In genomic region chr2:42107249-42108042, GRCh38 we compare ENCODE assay signal across 1 cellular context.
TF ChIP-seq lines count a peak whose summit lies in the region.

No MANE protein-coding gene starts in this region.

TF ChIP-seq in HepG2, 621 proteins besides CTCF, POLR2A, EP300 and RAD21 (continued from another document and continues in another):
- TF ChIP-seq PHB2 (IDR thresholded peaks at IDR 0.05; ENCODE audit: partially characterized antibody) (no peak), ZBTB38 (CRISPR knock-in tag; IDR thresholded peaks at IDR 0.05) (0 out of 2 replicates have a peak, but pooled peaks have one; percentile 24), PAXIP1 (CRISPR knock-in tag; conservative IDR thresholded peaks at IDR 0.05) (peak; percentile 54; the same call in 1 of the 2 replicates), NONO (IDR thresholded peaks at IDR 0.05) (no peak), NONO (CRISPR knock-in tag; conservative IDR thresholded peaks at IDR 0.05) (peak; percentile 45; the same call in 1 of the 2 replicates), PHF8 (CRISPR knock-in tag; IDR thresholded peaks at IDR 0.05) (no peak), ZNF142 (CRISPR knock-in tag; IDR thresholded peaks at IDR 0.05) (no peak), ZMYM3 (CRISPR knock-in tag; IDR thresholded peaks at IDR 0.05) (0 out of 2 replicates have a peak, but pooled peaks have one; percentile 25), TEAD3 (CRISPR knock-in tag; optimal IDR thresholded peaks at IDR 0.05; ENCODE audit: borderline replicate concordance) (peak; percentile 75), SOX5 (CRISPR knock-in tag; IDR thresholded peaks at IDR 0.05; ENCODE audit: borderline replicate concordance) (peak; percentile 49; the same call in 1 of the 2 replicates), KAT7 (CRISPR knock-in tag; IDR thresholded peaks at IDR 0.05; ENCODE audit: borderline replicate concordance) (0 out of 2 replicates have a peak, but pooled peaks have one; percentile 14), MEIS1 (CRISPR knock-in tag; IDR thresholded peaks at IDR 0.05; ENCODE audit: borderline replicate concordance) (no peak), TBX2 (CRISPR knock-in tag; IDR thresholded peaks at IDR 0.05; ENCODE audit: borderline replicate concordance) (peak; percentile 52), HNF4G (IDR thresholded peaks at IDR 0.05; ENCODE audit: borderline replicate concordance, low read depth, low read length) (no peak), HNF4G (CRISPR knock-in tag; IDR thresholded peaks at IDR 0.05; ENCODE audit: borderline replicate concordance, low read depth) (peak; percentile 42; the same call in 1 of the 2 replicates), ZNF713 (CRISPR knock-in tag; IDR thresholded peaks at IDR 0.05) (0 out of 2 replicates have a peak, but pooled peaks have one; percentile 69), NCOA2 (CRISPR knock-in tag; IDR thresholded peaks at IDR 0.05) (peak; percentile 70), FOXA1 (IDR thresholded peaks at IDR 0.05) (no peak), FOXA1 (CRISPR knock-in tag; IDR thresholded peaks at IDR 0.05) (peak; percentile 50), RBAK (CRISPR knock-in tag; IDR thresholded peaks at IDR 0.05) (no peak), NBN (conservative IDR thresholded peaks at IDR 0.05) (0 out of 2 replicates have a peak, but pooled peaks have one; percentile 65), DMAP1 (CRISPR knock-in tag; IDR thresholded peaks at IDR 0.05) (no peak), ZMAT3 (CRISPR knock-in tag; conservative IDR thresholded peaks at IDR 0.05) (peak; percentile 33; the same call in 1 of the 2 replicates), ETV5 (CRISPR knock-in tag; IDR thresholded peaks at IDR 0.05; ENCODE audit: borderline replicate concordance) (peak; percentile 18; the same call in 1 of the 2 replicates), FUBP1 (CRISPR knock-in tag; IDR thresholded peaks at IDR 0.05; ENCODE audit: borderline replicate concordance) (no peak), ZBTB40 (IDR thresholded peaks at IDR 0.05) (0 out of 2 replicates have a peak, but pooled peaks have one; percentile 7), ZBTB40 (CRISPR knock-in tag; IDR thresholded peaks at IDR 0.05) (no peak), RARA (CRISPR knock-in tag; IDR thresholded peaks at IDR 0.05) (peak; percentile 78), ISL2 (CRISPR knock-in tag; IDR thresholded peaks at IDR 0.05) (peak; percentile 40; the same call in 1 of the 2 replicates), ERF (CRISPR knock-in tag; IDR thresholded peaks at IDR 0.05) (peak; percentile 65; the same call in 1 of the 2 replicates), THAP11 (CRISPR knock-in tag; IDR thresholded peaks at IDR 0.05) (peak; percentile 24), HNF1B (CRISPR knock-in tag; IDR thresholded peaks at IDR 0.05) (0 out of 2 replicates have a peak, but pooled peaks have one; percentile 15), SNRNP70 (IDR thresholded peaks at IDR 0.05; ENCODE audit: low read depth, low read length) (no peak), EED (CRISPR knock-in tag; IDR thresholded peaks at IDR 0.05) (no peak), SMAD1 (CRISPR knock-in tag; IDR thresholded peaks at IDR 0.05; ENCODE audit: borderline replicate concordance, low read depth) (peak; percentile 72; the same call in 1 of the 2 replicates), MIER3 (CRISPR knock-in tag; IDR thresholded peaks at IDR 0.05; ENCODE audit: borderline replicate concordance) (0 out of 2 replicates have a peak, but pooled peaks have one; percentile 30), CEBPG (CRISPR knock-in tag; IDR thresholded peaks at IDR 0.05) (peak; percentile 43; the same call in 1 of the 2 replicates)
